Comparison of ENCODE assay signal across 17 cellular contexts in the genomic region with DNA sequence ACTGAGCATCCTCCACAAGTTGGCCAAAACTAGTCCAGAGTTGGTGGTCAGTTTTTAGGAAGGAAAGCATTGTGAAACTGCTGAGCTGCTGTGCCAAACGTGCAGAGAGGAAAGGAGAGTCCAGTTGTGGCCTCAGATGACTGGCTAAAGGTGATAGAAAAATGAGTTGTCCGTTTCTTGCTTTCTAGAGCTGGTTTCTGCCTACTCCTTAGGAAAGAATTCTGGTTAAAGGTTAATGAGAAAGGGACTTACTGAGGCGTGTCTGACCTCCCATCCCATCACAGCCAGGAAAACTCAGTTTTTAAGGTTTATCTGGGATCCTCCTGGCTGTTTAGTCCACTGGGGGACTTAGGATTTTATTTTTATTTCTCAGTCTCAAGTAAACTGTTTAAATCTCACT.
DNase-seq lines count a peak whose midpoint lies in the region; ATAC-seq, FAIRE-seq and TF ChIP-seq lines count a peak whose summit lies in the region.
"Had no signal": no experiment of that assay in that cellular context is flagged by ENCODE, and none has a peak within 500 bp of the region (broad histone marks: within the 10 kb centered on the region; RNA-seq: fewer than 3 reads in every experiment).

No MANE protein-coding gene starts in this region.

- H3K4me3 Mint-ChIP-seq in nephron progenitor cell = no peak overlapping the region
- H3K4me3 Mint-ChIP-seq: CD14-positive monocyte; CD8-positive, alpha-beta T cell had no signal

- H3K27me3 ChIP-seq in left lung = peaks cover 0 to 9% of the 10 kb centered on the region in 2 donors
- H3K27me3 ChIP-seq: BE2C had no signal

- H3K4me3 ChIP-seq in GM12865 (ENCODE audit: low read depth, low read length) = no peak overlapping the region
- no peak overlapping the region for H3K4me3 ChIP-seq in left lung
- H3K4me3 ChIP-seq: GM12878, HAP-1 had no signal

- H3K9me3 ChIP-seq in left lung = peaks cover 0 to 3% of the 10 kb centered on the region in 2 donors
- H3K9me3 ChIP-seq: BE2C, HAP-1 had no signal

- ATAC-seq in GM18498 (IDR thresholded peaks at IDR 0.05; ENCODE audit: unreplicated experiment) = no peak
- no peak for ATAC-seq in omental fat pad (ENCODE audit: low FRiP score)
- ATAC-seq in left lung = no peak
- ATAC-seq: CD8-positive, alpha-beta T cell; GM12878 had no signal

- H3K27ac Mint-ChIP-seq in nephron progenitor cell = peak overlapping the region; percentile 88
- H3K27ac Mint-ChIP-seq: CD14-positive monocyte; CD8-positive, alpha-beta T cell had no signal

- H3K4me1 Mint-ChIP-seq in nephron progenitor cell = peaks cover 8% of the 10 kb centered on the region
- H3K4me1 Mint-ChIP-seq: CD14-positive monocyte had no signal

- peak; percentile 16 for DNase-seq in GM12865 (ENCODE audit: low read depth)
- peak; percentile 74 for DNase-seq in RCC 7860 (ENCODE audit: low spot score)
- peak; percentile 78 for DNase-seq in kidney glomerular epithelial cell (lab: John Stamatoyannopoulos, UW)
- no peak for DNase-seq in nephron progenitor cell
- DNase-seq in effector CD8-positive, alpha-beta T cell (lab: John Stamatoyannopoulos, UW) = no peak
- no peak for DNase-seq in omental fat pad (ENCODE audit: low spot score)
- no peak for DNase-seq in left lung
- DNase-seq: BE2C; CD8-positive, alpha-beta T cell; COR-L47 had no signal

- H3K36me3 Mint-ChIP-seq in nephron progenitor cell (ENCODE audit: low read depth) = no peaks in the 10 kb centered on the region
- H3K36me3 Mint-ChIP-seq: CD14-positive monocyte; CD8-positive, alpha-beta T cell had no signal

- peak; percentile 93 for FAIRE-seq in RCC 7860 (lab: Jason Lieb, UNC)
- FAIRE-seq: A204.1, GM12878, H1 had no signal

- no peaks in the 10 kb centered on the region for H3K4me1 ChIP-seq in left lung
- H3K4me1 ChIP-seq: BE2C, HAP-1 had no signal

- TF ChIP-seq CTCF in GM12865 (IDR thresholded peaks at IDR 0.05; ENCODE audit: insufficient read depth, low read depth, low read length, missing control alignments) (no peak), nephron progenitor cell (IDR thresholded peaks at IDR 0.05) (no peak), omental fat pad (IDR thresholded peaks at IDR 0.05) (no peak), left lung (IDR thresholded peaks at IDR 0.05) (no peak)

- H3K27me3 Mint-ChIP-seq in nephron progenitor cell (ENCODE audit: low read depth, poor library complexity) = peaks cover 3% of the 10 kb centered on the region

- no peaks in the 10 kb centered on the region for H3K36me3 ChIP-seq in left lung
- H3K36me3 ChIP-seq: BE2C, HAP-1 had no signal

- H3K9me3 Mint-ChIP-seq in nephron progenitor cell = peaks cover 24% of the 10 kb centered on the region

- no peak overlapping the region for H3K27ac ChIP-seq in left lung
- H3K27ac ChIP-seq: HL-60 had no signal

- intact Hi-C loops in left lung (cut with DNase I) = no loop called here

Comparison
In these comparisons a context has a peak if more than half of its experiments do, and no peak if none do; other contexts are left out.
1. DNase-seq: peak in GM12865 (single experiment), RCC 7860 (single experiment) and kidney glomerular epithelial cell (single experiment); none in nephron progenitor cell (single experiment), effector CD8-positive, alpha-beta T cell (single experiment), omental fat pad (single experiment) and left lung (0 of 2).